In genomic region chr5:170289749-170290148, GRCh38 we compare ENCODE assay signal across 1 cellular context.
TF ChIP-seq lines count a peak whose summit lies in the region.

No MANE protein-coding gene starts in this region.

TF ChIP-seq in HepG2, 621 proteins besides CTCF, POLR2A, EP300 and RAD21:
- TF ChIP-seq ZFYVE20 (CRISPR knock-in tag; IDR thresholded peaks at IDR 0.05; ENCODE audit: borderline replicate concordance, low read depth) (no peak), ZMAT3 (CRISPR knock-in tag; conservative IDR thresholded peaks at IDR 0.05) (no peak), ZKSCAN5 (CRISPR knock-in tag; IDR thresholded peaks at IDR 0.05) (no peak), HNRNPUL1 (IDR thresholded peaks at IDR 0.05; ENCODE audit: low read depth, low read length) (no peak), ZNF460 (CRISPR knock-in tag; IDR thresholded peaks at IDR 0.05; ENCODE audit: borderline replicate concordance) (no peak), AGO1 (IDR thresholded peaks at IDR 0.05; ENCODE audit: low read depth, low read length, poor library complexity, severe bottlenecking) (no peak), SNRNP70 (IDR thresholded peaks at IDR 0.05; ENCODE audit: low read depth, low read length) (no peak), MAF1 (CRISPR knock-in tag; IDR thresholded peaks at IDR 0.05; ENCODE audit: borderline replicate concordance) (no peak), SYNCRIP (IDR thresholded peaks at IDR 0.05; ENCODE audit: insufficient read depth, low read depth, low read length) (no peak), EED (CRISPR knock-in tag; IDR thresholded peaks at IDR 0.05) (no peak), HMGXB4 (CRISPR knock-in tag; IDR thresholded peaks at IDR 0.05; ENCODE audit: borderline replicate concordance in 1 of 2, low read depth in 1 of 2) (no peak), ZBTB40 (IDR thresholded peaks at IDR 0.05) (no peak), ZBTB40 (CRISPR knock-in tag; IDR thresholded peaks at IDR 0.05) (no peak), FLYWCH1 (CRISPR knock-in tag; IDR thresholded peaks at IDR 0.05) (no peak), SMARCE1 (IDR thresholded peaks at IDR 0.05; ENCODE audit: borderline replicate concordance) (no peak)
- TF ChIP-seq, protein P1, sequence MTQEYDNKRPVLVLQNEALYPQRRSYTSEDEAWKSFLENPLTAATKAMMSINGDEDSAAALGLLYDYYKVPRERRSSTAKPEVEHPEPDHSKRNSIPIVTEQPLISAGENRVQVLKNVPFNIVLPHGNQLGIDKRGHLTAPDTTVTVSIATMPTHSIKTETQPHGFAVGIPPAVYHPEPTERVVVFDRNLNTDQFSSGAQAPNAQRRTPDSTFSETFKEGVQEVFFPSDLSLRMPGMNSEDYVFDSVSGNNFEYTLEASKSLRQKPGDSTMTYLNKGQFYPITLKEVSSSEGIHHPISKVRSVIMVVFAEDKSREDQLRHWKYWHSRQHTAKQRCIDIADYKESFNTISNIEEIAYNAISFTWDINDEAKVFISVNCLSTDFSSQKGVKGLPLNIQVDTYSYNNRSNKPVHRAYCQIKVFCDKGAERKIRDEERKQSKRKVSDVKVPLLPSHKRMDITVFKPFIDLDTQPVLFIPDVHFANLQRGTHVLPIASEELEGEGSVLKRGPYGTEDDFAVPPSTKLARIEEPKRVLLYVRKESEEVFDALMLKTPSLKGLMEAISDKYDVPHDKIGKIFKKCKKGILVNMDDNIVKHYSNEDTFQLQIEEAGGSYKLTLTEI (CRISPR knock-in tag; conservative IDR thresholded peaks at IDR 0.05) = no peak
- TF ChIP-seq, protein P2, sequence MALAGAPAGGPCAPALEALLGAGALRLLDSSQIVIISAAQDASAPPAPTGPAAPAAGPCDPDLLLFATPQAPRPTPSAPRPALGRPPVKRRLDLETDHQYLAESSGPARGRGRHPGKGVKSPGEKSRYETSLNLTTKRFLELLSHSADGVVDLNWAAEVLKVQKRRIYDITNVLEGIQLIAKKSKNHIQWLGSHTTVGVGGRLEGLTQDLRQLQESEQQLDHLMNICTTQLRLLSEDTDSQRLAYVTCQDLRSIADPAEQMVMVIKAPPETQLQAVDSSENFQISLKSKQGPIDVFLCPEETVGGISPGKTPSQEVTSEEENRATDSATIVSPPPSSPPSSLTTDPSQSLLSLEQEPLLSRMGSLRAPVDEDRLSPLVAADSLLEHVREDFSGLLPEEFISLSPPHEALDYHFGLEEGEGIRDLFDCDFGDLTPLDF (CRISPR knock-in tag; IDR thresholded peaks at IDR 0.05) = no peak
